ENCODE assay signal across 8 cellular contexts in the genomic region with DNA sequence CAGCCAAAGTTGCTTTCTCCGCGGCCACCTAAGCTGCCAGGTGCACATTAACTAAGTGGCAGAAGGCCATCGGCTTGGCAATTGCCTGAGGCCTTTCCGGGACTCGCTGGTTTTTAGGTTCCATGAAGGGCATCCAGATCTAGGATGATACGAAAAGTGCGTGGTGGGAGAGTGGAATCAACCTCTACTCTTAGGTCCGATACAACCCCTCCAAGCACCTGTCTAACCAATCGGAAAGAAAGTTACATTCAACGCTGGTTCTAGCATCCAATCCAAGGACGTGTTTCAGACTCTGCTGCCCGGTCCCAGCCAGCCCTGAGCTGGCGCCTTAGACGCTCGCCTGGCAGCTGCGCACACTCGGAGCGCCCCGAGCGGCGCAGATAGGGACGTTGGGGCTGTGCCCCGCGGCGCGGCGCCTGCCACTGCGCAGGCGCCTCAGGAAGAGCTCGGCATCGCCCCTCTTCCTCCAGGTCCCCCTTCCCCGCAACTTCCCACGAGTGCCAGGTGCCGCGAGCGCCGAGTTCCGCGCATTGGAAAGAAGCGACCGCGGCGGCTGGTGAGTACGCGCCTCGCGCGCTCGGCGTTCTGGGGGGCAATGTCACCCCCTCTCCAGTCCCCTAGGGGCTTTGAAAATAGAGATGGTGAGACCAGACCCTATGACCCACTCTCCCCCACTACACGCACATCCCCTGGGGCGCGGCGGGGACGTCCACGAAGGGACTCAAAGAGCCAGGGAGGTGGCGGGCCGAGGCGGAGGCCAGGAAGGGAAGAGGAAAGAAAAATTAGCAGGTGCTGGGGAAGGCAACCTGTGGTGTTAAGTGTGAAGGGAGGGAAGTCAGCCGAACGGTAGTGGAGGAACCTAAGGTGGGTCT. TPM values are rescaled to one million over a fixed set of nuclear protein-coding genes. Genes with fewer than 3 reads are reported as not detected.
DNase-seq lines count a peak whose midpoint lies in the region; ATAC-seq and TF ChIP-seq lines count a peak whose summit lies in the region.

A gene with protein sequence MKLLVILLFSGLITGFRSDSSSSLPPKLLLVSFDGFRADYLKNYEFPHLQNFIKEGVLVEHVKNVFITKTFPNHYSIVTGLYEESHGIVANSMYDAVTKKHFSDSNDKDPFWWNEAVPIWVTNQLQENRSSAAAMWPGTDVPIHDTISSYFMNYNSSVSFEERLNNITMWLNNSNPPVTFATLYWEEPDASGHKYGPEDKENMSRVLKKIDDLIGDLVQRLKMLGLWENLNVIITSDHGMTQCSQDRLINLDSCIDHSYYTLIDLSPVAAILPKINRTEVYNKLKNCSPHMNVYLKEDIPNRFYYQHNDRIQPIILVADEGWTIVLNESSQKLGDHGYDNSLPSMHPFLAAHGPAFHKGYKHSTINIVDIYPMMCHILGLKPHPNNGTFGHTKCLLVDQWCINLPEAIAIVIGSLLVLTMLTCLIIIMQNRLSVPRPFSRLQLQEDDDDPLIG (plus strand): TSS at position 356 of the 872 bp plus-strand sequence. CDS start 9,595 bp downstream, outside the sequence.

- H3K27me3 ChIP-seq in NT2/D1 (ENCODE audit: insufficient read depth, insufficient read length): peaks cover 18% of the 10 kb centered on the region
- H3K27me3 ChIP-seq in esophagus muscularis mucosa: no peaks in the 10 kb centered on the region
- H3K27me3 ChIP-seq in muscle layer of colon (ENCODE audit: control insufficient read depth in 1 of 2, insufficient read depth in 2 of 2, low read length in 2 of 2): no peaks in the 10 kb centered on the region

- WGBS in esophagus muscularis mucosa: under 1% methylated on average over 20 of the region's 61 CpGs

- TF ChIP-seq EP300 in esophagus muscularis mucosa (IDR thresholded peaks at IDR 0.05): no peak

- peak; percentile 100 for ATAC-seq in GM19467 (IDR thresholded peaks at IDR 0.05; ENCODE audit: unreplicated experiment)

- TF ChIP-seq POLR2A in esophagus muscularis mucosa (IDR thresholded peaks at IDR 0.05; ENCODE audit: low read depth): peak; percentile 81

- H3K27ac ChIP-seq in esophagus muscularis mucosa (replicated peaks in 1 of 4) (peak within 1 kb of the TSS; percentile 74 to 87 (median 80)), muscle layer of colon (ENCODE audit: low read depth, low read length) (peak within 1 kb of the TSS; percentile 79)

- H3K36me3 ChIP-seq in NT2/D1 (ENCODE audit: insufficient read depth, insufficient read length, low read length) (no peaks in the 10 kb centered on the region), esophagus muscularis mucosa (no peaks in the 10 kb centered on the region), muscle layer of colon (ENCODE audit: insufficient read depth, low read length) (no peaks in the 10 kb centered on the region)

- H3K9me3 ChIP-seq in NT2/D1 (ENCODE audit: insufficient read depth, low read length): no peaks in the 10 kb centered on the region
- no peaks in the 10 kb centered on the region for H3K9me3 ChIP-seq in esophagus muscularis mucosa
- no peaks in the 10 kb centered on the region for H3K9me3 ChIP-seq in muscle layer of colon (ENCODE audit: low read length)

- DNase-seq in COLO668 (lab: John Stamatoyannopoulos, UW; ENCODE audit: unreplicated experiment): peak; percentile 92
- peak; percentile 99 for DNase-seq in HT-29 (ENCODE audit: low spot score)
- DNase-seq in NT2/D1 (ENCODE audit: low read depth, low spot score): peak; percentile 71
- peak; percentile 85 for DNase-seq in activated T-cell treated with anti-CD3 and anti-CD28 coated beads, Interleukin-2, amount 50 U/mL, for 1 hour
- peak; percentile 95 for DNase-seq in esophagus muscularis mucosa (ENCODE audit: extremely low spot score)
- DNase-seq in stimulated activated CD8-positive, alpha-beta memory T cell treated with anti-CD3 and anti-CD28 coated beads, Interleukin-7, amount 100 ng/mL, for 1 hour (ENCODE audit: low read depth in 2 of 2): peak; percentile 77 to 80

- H3K4me3 ChIP-seq in NT2/D1 (ENCODE audit: insufficient read length, low read depth) (peak within 1 kb of the TSS; percentile 58), esophagus muscularis mucosa (peak within 1 kb of the TSS; percentile 63 to 90 (median 73)), muscle layer of colon (ENCODE audit: low read depth in 1 of 2, low read length in 2 of 2) (peak within 1 kb of the TSS; percentile 83 to 100)

- H3K9ac ChIP-seq in NT2/D1 (ENCODE audit: insufficient read length, low read depth) (peak within 1 kb of the TSS; percentile 76), muscle layer of colon (ENCODE audit: low read length) (peak within 1 kb of the TSS; percentile 93)

- intact Hi-C loops in esophagus muscularis mucosa (cut with DNase I): no loop called here

- H3K4me1 ChIP-seq in NT2/D1 (ENCODE audit: insufficient read depth, insufficient read length) (no peaks in the 10 kb centered on the region), esophagus muscularis mucosa (peaks cover 10 to 31% (median 26%) of the 10 kb centered on the region in 4 donors), muscle layer of colon (ENCODE audit: insufficient read depth, low read length) (peaks cover 10% of the 10 kb centered on the region)

- TF ChIP-seq CTCF in esophagus muscularis mucosa (IDR thresholded peaks at IDR 0.05): peak in 1 of 3 experiments; percentile 13

RNA-seq across cellular contexts. Expression of the gene that starts here (rescaled TPM):
- total RNA-seq in HT-29 (2014; rRNA removed; shearing (Covaris generic)): 2.0 and 3.4 TPM in 2 replicates
- 10 to 100 TPM; 19.0 to 38.6 (median 24.6) TPM for total RNA-seq in esophagus muscularis mucosa

Comparison
In these comparisons a context has a peak if more than half of its experiments do, and no peak if none do; other contexts are left out.
1. Peak in every context shown above with its lines: DNase-seq, ATAC-seq, H3K4me3 ChIP-seq and H3K27ac ChIP-seq.